ENCODE assay signal across 8 cellular contexts in the genomic region with DNA sequence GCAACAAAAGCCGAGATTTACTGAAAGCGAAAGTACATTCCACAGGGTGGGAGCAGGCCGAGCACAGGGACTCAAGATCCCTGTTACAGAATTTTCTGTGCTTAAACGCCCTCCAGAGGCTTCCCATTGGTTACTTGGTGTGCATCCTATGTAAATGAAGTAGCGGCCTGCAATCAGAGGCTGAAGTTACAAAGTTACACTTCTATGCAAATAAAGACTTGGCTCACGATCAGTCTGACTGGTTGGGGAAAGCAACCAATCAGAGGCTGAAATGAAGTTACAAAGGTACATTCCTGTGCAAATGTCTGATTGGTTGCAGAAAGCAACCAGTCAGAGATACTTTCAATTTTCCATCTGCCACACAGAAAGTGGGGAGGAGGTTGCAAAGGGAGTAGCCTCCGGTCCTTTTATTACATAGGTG. TPM values are rescaled to one million over a fixed set of nuclear protein-coding genes. Genes with fewer than 3 reads are reported as not detected.
DNase-seq lines count a peak whose midpoint lies in the region; ATAC-seq and TF ChIP-seq lines count a peak whose summit lies in the region.

No MANE protein-coding gene starts in this region.

- WGBS in esophagus muscularis mucosa: 37% methylated on average over 7 of the region's 7 CpGs

- H3K9me3 ChIP-seq in SJCRH30 (replicated peaks) (no peaks in the 10 kb centered on the region), esophagus muscularis mucosa (no peaks in the 10 kb centered on the region), muscle layer of colon (ENCODE audit: low read length) (no peaks in the 10 kb centered on the region)

- TF ChIP-seq CTCF in esophagus muscularis mucosa (IDR thresholded peaks at IDR 0.05): peak in 1 of 3 experiments; percentile 5

- ATAC-seq in GM18868 (IDR thresholded peaks at IDR 0.05; ENCODE audit: unreplicated experiment) (no peak), HG03521 (IDR thresholded peaks at IDR 0.05; ENCODE audit: unreplicated experiment) (no peak)

- intact Hi-C loops in esophagus muscularis mucosa (cut with DNase I): no loop called here

- H3K27ac ChIP-seq in SJCRH30 (peak overlapping the region; percentile 27; the same call in 1 of the 2 replicates), esophagus muscularis mucosa (replicated peaks in 1 of 4) (peak overlapping the region; percentile 21 to 58 (median 35)), muscle layer of colon (ENCODE audit: low read depth, low read length) (no peak overlapping the region)

- DNase-seq in H7 (peak; percentile 60), SJCRH30 (peak; percentile 74 to 84), esophagus muscularis mucosa (ENCODE audit: extremely low spot score) (no peak), Kasumi-1 (lab: John Stamatoyannopoulos, UW) (no peak)
- DNase-seq in stimulated activated CD4-positive, alpha-beta T cell treated with anti-CD3 and anti-CD28 coated beads, Interleukin-4, amount 100 ng/mL, for 24 hours: no peak

- TF ChIP-seq EP300 in esophagus muscularis mucosa (IDR thresholded peaks at IDR 0.05): no peak

- peak overlapping the region; percentile 30 for H3K9ac ChIP-seq in muscle layer of colon (ENCODE audit: low read length)

- H3K4me3 ChIP-seq in H7 (ENCODE audit: insufficient read depth, low read depth, low read length): no peak overlapping the region
- H3K4me3 ChIP-seq in SJCRH30: peak overlapping the region; percentile 59
- H3K4me3 ChIP-seq in esophagus muscularis mucosa: peak overlapping the region; percentile 49 to 54 (median 52)
- peak overlapping the region; percentile 42 to 63 for H3K4me3 ChIP-seq in muscle layer of colon (ENCODE audit: low read depth in 1 of 2, low read length in 2 of 2)

- no peak for TF ChIP-seq POLR2A in esophagus muscularis mucosa (IDR thresholded peaks at IDR 0.05; ENCODE audit: low read depth)

- H3K4me1 ChIP-seq in SJCRH30: 0 out of 2 replicates have a peak, but pooled peaks cover 2% of the 10 kb centered on the region
- peaks cover 3 to 24% (median 19%) of the 10 kb centered on the region in 4 donors for H3K4me1 ChIP-seq in esophagus muscularis mucosa
- peaks cover 5% of the 10 kb centered on the region for H3K4me1 ChIP-seq in muscle layer of colon (ENCODE audit: insufficient read depth, low read length)

- H3K27me3 ChIP-seq in H7 (ENCODE audit: control insufficient read depth, insufficient read depth, low read length): no peaks in the 10 kb centered on the region; the same call in 1 of the 2 replicates
- H3K27me3 ChIP-seq in SJCRH30: no peaks in the 10 kb centered on the region
- H3K27me3 ChIP-seq in esophagus muscularis mucosa: no peaks in the 10 kb centered on the region
- H3K27me3 ChIP-seq in muscle layer of colon (ENCODE audit: control insufficient read depth in 1 of 2, insufficient read depth in 2 of 2, low read length in 2 of 2): no peaks in the 10 kb centered on the region

- H3K36me3 ChIP-seq in H7 (replicated peaks; ENCODE audit: control insufficient read depth, insufficient read depth, low read length) (no peaks in the 10 kb centered on the region), SJCRH30 (no peaks in the 10 kb centered on the region), esophagus muscularis mucosa (no peaks in the 10 kb centered on the region), muscle layer of colon (ENCODE audit: insufficient read depth, low read length) (no peaks in the 10 kb centered on the region)

RNA-seq across cellular contexts. Expression of gene ACBD7, which starts 4.1 kb away (rescaled TPM):
- 2.0 and 6.1 TPM in 2 replicates for total RNA-seq in H7 (2014; rRNA removed; shearing (Covaris generic))
- total RNA-seq in SJCRH30 (2014; rRNA removed; shearing (Covaris generic)): 7.8 and 8.9 TPM in 2 replicates
- 1 to 10 TPM in 1 of 4 donors, under 1 TPM in 1, not detected in 2; 0.63 to 2.2 TPM for total RNA-seq in esophagus muscularis mucosa

RNA-seq across cellular contexts. Expression of gene RPP38, which starts 12.6 kb away (rescaled TPM):
- total RNA-seq in H7 (2014; rRNA removed; shearing (Covaris generic)): 17.5 and 18.5 TPM in 2 replicates
- total RNA-seq in SJCRH30 (2014; rRNA removed; shearing (Covaris generic)): 10.9 and 13.8 TPM in 2 replicates
- 10 to 100 TPM in 2 of 4 donors, 1 to 10 TPM in 2; 9.1 to 16.2 (median 10.9) TPM for total RNA-seq in esophagus muscularis mucosa

RNA-seq across cellular contexts. Expression of gene OLAH, which starts 40.8 kb away (rescaled TPM):
- total RNA-seq in H7 (2014; rRNA removed; shearing (Covaris generic)): not detected in 2 replicates
- not detected in 2 replicates for total RNA-seq in SJCRH30 (2014; rRNA removed; shearing (Covaris generic))
- total RNA-seq in esophagus muscularis mucosa: 10 to 100 TPM in 1 of 4 donors, 1 to 10 TPM in 3; 2.6 to 15.2 (median 3.7) TPM

Comparison
In these comparisons a context has a peak if more than half of its experiments do, and no peak if none do; other contexts are left out.
1. DNase-seq: peak in H7 (single experiment) and SJCRH30 (2 of 2); none in esophagus muscularis mucosa (single experiment), Kasumi-1 (0 of 2) and stimulated activated CD4-positive, alpha-beta T cell treated with anti-CD3 and anti-CD28 coated beads, Interleukin-4, amount 100 ng/mL, for 24 hours (single experiment).